In the genomic region with DNA sequence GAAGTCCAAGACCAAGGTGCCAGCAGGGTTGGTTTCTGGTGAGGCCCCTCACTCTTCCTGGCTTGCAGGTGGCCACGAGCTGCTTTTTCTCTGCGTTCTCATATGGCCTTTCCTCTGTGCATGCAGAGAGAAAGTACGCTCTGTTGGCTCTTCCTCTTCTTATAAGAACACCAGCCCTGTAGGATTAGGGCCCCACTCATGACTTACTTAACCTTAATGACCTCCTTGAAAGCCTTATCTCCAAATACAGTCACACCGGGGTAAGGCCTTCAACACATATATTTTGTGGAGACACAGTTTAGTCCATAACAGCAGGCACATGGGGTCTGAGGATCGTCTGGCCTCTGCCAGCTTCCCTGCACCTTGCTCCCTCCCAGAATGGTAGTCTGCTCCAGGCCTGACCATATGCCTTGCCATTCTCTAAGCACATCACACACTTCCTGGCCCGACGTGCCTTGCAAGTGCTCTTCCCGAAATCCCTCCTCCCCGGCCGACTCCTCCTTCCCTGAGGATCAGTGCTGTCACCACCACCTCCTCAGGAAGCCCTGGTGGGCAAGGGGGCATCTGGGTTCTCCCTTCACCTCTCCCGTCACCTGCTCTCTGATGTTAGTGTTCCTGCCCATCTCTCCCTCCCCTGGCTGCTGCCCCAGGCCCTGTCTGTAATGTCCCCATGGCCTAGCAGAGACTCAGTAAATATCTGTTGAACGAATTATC, we compare ENCODE assay signal across 30 cellular contexts.
A peak's percentile ranks its signal among the peaks of the same experiment; 100 is the strongest.
DNase-seq lines count a peak whose midpoint lies in the region; ATAC-seq, FAIRE-seq and TF ChIP-seq lines count a peak whose summit lies in the region.
"Had no signal": no experiment of that assay in that cellular context is flagged by ENCODE, and none has a peak within 500 bp of the region (broad histone marks: within the 10 kb centered on the region; RNA-seq: fewer than 3 reads in every experiment).

No MANE protein-coding gene starts in this region.

- H3K27ac ChIP-seq in HepG2 (ENCODE audit: extremely low read length, insufficient read depth, low read length) (peak overlapping the region; percentile 65), right lobe of liver (no peak overlapping the region), esophagus squamous epithelium (peak overlapping the region in 3 of 4 donors; percentile 70 to 85 (median 77)), neural progenitor cell (no peak overlapping the region)
- H3K27ac ChIP-seq in effector memory CD4-positive, alpha-beta T cell (ENCODE audit: insufficient read depth, low read length, poor library complexity, severe bottlenecking): no peak overlapping the region
- H3K27ac ChIP-seq: GM23248, KMS-11, ovary, right atrium auricular region, SK-N-MC, WERI-Rb-1 had no signal

- H4K20me1 ChIP-seq in HepG2 (ENCODE audit: insufficient read depth, low read length) (no peaks in the 10 kb centered on the region), neural progenitor cell (ENCODE audit: low read depth) (no peaks in the 10 kb centered on the region)

- H3K9me3 ChIP-seq in HepG2 (ENCODE audit: low read length) (no peaks in the 10 kb centered on the region), right lobe of liver (no peaks in the 10 kb centered on the region), esophagus squamous epithelium (no peaks in the 10 kb centered on the region), neural progenitor cell (ENCODE audit: low read depth) (no peaks in the 10 kb centered on the region)
- H3K9me3 ChIP-seq in effector memory CD4-positive, alpha-beta T cell (ENCODE audit: control insufficient read depth, low read length): no peaks in the 10 kb centered on the region
- H3K9me3 ChIP-seq: heart left ventricle, ovary, right atrium auricular region, stomach, tibial nerve had no signal

- 94% methylated on average over 12 of the region's 12 CpGs for WGBS in HepG2 (ENCODE audit: low lambda C conversion rate)
- 90% methylated on average over 9 of the region's 12 CpGs for WGBS in right lobe of liver (ENCODE audit: insufficient coverage, low coverage, low lambda C conversion rate, missing lambda C conversion rate)
- 92 to 94% methylated on average over 10 to 11 of the region's 12 CpGs for WGBS in esophagus squamous epithelium, 2 donors

- ATAC-seq in HepG2: no peak
- no peak for ATAC-seq in right lobe of liver
- no peak for ATAC-seq in GM21360 (IDR thresholded peaks at IDR 0.05; ENCODE audit: unreplicated experiment)
- ATAC-seq: activated CD8-positive, alpha-beta memory T cell treated with anti-CD3 and anti-CD28 coated beads, Interleukin-2, amount 10 ng/mL, durations not matched to agents 7 days and 5 days; heart left ventricle had no signal

- intact Hi-C loops in HepG2 (cut with micrococcal nuclease; ENCODE audit: unreplicated experiment) (no loop called here), right lobe of liver (cut with DNase I) (no loop called here), esophagus squamous epithelium (cut with DNase I) (loop anchor here (10.0 kb wide), 1 partner anchor 78 kb away; no protein-coding TSS in a partner anchor)

- no peak for FAIRE-seq in HepG2 (lab: Jason Lieb, UNC)

- in situ Hi-C loops in HepG2 (cut with HindIII; ENCODE audit: extremely low pct_ligation_motif_present, low pct_unique_long_range_greater_than_20kb): no loop called here

- TF ChIP-seq RAD21 in HepG2 (CRISPR knock-in tag; IDR thresholded peaks at IDR 0.05): no peak

- TF ChIP-seq EP300 in HepG2 (IDR thresholded peaks at IDR 0.05; ENCODE audit: low read depth in 2 of 2, low read length in 2 of 2): no peak
- TF ChIP-seq EP300 in HepG2 (CRISPR knock-in tag; IDR thresholded peaks at IDR 0.05; ENCODE audit: borderline replicate concordance): no peak

- no peaks in the 10 kb centered on the region for H3K9me3 Mint-ChIP-seq in neural progenitor cell
- H3K9me3 Mint-ChIP-seq: activated naive CD4-positive, alpha-beta T cell treated with anti-CD3 and anti-CD28 coated beads for 36 hours; memory B cell; T-helper 2 cell treated with Interferon-gamma antibody and Interleukin-4, amounts not matched to agents 5 μg/mL and 100 μg/mL, for 36 hours had no signal

- H3K27me3 Mint-ChIP-seq in neural progenitor cell (ENCODE audit: insufficient read depth, low read depth): peaks cover 2% of the 10 kb centered on the region
- H3K27me3 Mint-ChIP-seq: activated CD8-positive, alpha-beta memory T cell treated with anti-CD3 and anti-CD28 coated beads, Interleukin-2, amount 10 ng/mL, durations not matched to agents 7 days and 5 days; B cell; memory B cell had no signal

- TF ChIP-seq CTCF in HepG2 (CRISPR knock-in tag; IDR thresholded peaks at IDR 0.05) (no peak), right lobe of liver (IDR thresholded peaks at IDR 0.05) (no peak), esophagus squamous epithelium (IDR thresholded peaks at IDR 0.05) (no peak), neural progenitor cell (IDR thresholded peaks at IDR 0.05) (no peak)

- BruUV-seq in HepG2 (replicated peaks; lab: Mats Ljungman, UMichigan): no TSS peak

- H3K36me3 ChIP-seq in HepG2 (replicated peaks in 1 of 2; ENCODE audit: control insufficient read depth in 1 of 2, insufficient read depth in 2 of 2, low read length in 2 of 2) (no peaks in the 10 kb centered on the region; a peak in 2 of 5 replicates), right lobe of liver (no peaks in the 10 kb centered on the region), esophagus squamous epithelium (no peaks in the 10 kb centered on the region), neural progenitor cell (no peaks in the 10 kb centered on the region)
- no peaks in the 10 kb centered on the region for H3K36me3 ChIP-seq in effector memory CD4-positive, alpha-beta T cell (ENCODE audit: control insufficient read depth, insufficient read depth, low read length)
- H3K36me3 ChIP-seq: heart left ventricle, ovary, right atrium auricular region, stomach, WERI-Rb-1 had no signal

- TF ChIP-seq POLR2A in HepG2 (IDR thresholded peaks at IDR 0.05; ENCODE audit: insufficient read depth in 1 of 2, low read depth in 2 of 2, low read length in 2 of 2) (no peak), right lobe of liver (IDR thresholded peaks at IDR 0.05) (no peak), esophagus squamous epithelium (IDR thresholded peaks at IDR 0.05) (no peak)

- H3K4me1 ChIP-seq in HepG2 (ENCODE audit: insufficient read depth, low read length) (peaks cover 94% of the 10 kb centered on the region), right lobe of liver (peaks cover 0 to 21% (median 7%) of the 10 kb centered on the region in 4 donors), esophagus squamous epithelium (peaks cover 28 to 75% (median 34%) of the 10 kb centered on the region in 3 donors), neural progenitor cell (peaks cover 38% of the 10 kb centered on the region)
- no peaks in the 10 kb centered on the region for H3K4me1 ChIP-seq in effector memory CD4-positive, alpha-beta T cell (ENCODE audit: control insufficient read depth, insufficient read depth, low read length, poor library complexity, severe bottlenecking)

- H3K4me2 ChIP-seq in HepG2 (ENCODE audit: low read depth, low read length) (no peak overlapping the region), neural progenitor cell (no peak overlapping the region)
- H3K4me2 ChIP-seq: KMS-11 had no signal

- peaks cover 10% of the 10 kb centered on the region for H3F3A ChIP-seq in neural progenitor cell (ENCODE audit: low read depth)

- peak overlapping the region; percentile 18 for H3K27ac Mint-ChIP-seq in neural progenitor cell
- H3K27ac Mint-ChIP-seq: activated CD8-positive, alpha-beta memory T cell treated with anti-CD3 and anti-CD28 coated beads, Interleukin-2, amount 10 ng/mL, durations not matched to agents 7 days and 5 days; activated naive CD4-positive, alpha-beta T cell treated with anti-CD3 and anti-CD28 coated beads for 36 hours; B cell; memory B cell; T-helper 2 cell treated with Interferon-gamma antibody and Interleukin-4, amounts not matched to agents 5 μg/mL and 100 μg/mL, for 36 hours had no signal

- POLR2A ChIA-PET in HepG2 (lab: Yijun Ruan, JAX): no interaction called here

- H3K9ac ChIP-seq in HepG2 (ENCODE audit: insufficient read depth, low read depth, low read length) (no peak overlapping the region), neural progenitor cell (no peak overlapping the region)
- H3K9ac ChIP-seq: GM23248, KMS-11 had no signal

- H3K4me3 ChIP-seq in HepG2 (replicated peaks in 1 of 3; ENCODE audit: insufficient read depth in 1 of 3, low read depth in 2 of 3, low read length in 3 of 3) (no peak overlapping the region), right lobe of liver (no peak overlapping the region), esophagus squamous epithelium (no peak overlapping the region), neural progenitor cell (no peak overlapping the region)
- no peak overlapping the region for H3K4me3 ChIP-seq in effector memory CD4-positive, alpha-beta T cell (ENCODE audit: insufficient read depth, low read depth, low read length, poor library complexity, severe bottlenecking)
- H3K4me3 ChIP-seq: GM23248, heart left ventricle, ovary, right atrium auricular region, SK-N-MC, stomach, tibial nerve had no signal

- H2AFZ ChIP-seq in HepG2 (ENCODE audit: low read length) (no peak overlapping the region), neural progenitor cell (replicated peaks) (no peak overlapping the region)
- H2AFZ ChIP-seq: GM23248 had no signal

- CTCF ChIA-PET in HepG2 (lab: Yijun Ruan, JAX; ENCODE audit: low intra/inter-chr PET ratio, low total read pairs): no interaction called here

- DNase-seq in HepG2 (ENCODE audit: low spot score): no peak
- DNase-seq in right lobe of liver: no peak
- no peak for DNase-seq in esophagus squamous epithelium (lab: John Stamatoyannopoulos, UW)
- DNase-seq in neural progenitor cell (ENCODE audit: low spot score): no peak
- no peak for DNase-seq in NCI-H69 (lab: John Stamatoyannopoulos, UW)
- no peak for DNase-seq in effector memory CD4-positive, alpha-beta T cell
- no peak for DNase-seq in stimulated activated CD8-positive, alpha-beta memory T cell treated with anti-CD3 and anti-CD28 coated beads, Interleukin-4, amount 100 ng/mL, for 48 hours
- DNase-seq: activated CD4-positive, alpha-beta T cell treated with anti-CD3 and anti-CD28 coated beads, Interleukin-2, amount 50 U/mL, for 1 hour; activated CD8-positive, alpha-beta memory T cell treated with anti-CD3 and anti-CD28 coated beads, Interleukin-2, amount 10 ng/mL, durations not matched to agents 7 days and 5 days; activated naive CD4-positive, alpha-beta T cell treated with anti-CD3 and anti-CD28 coated beads for 36 hours; amygdala; COR-L47; dermis blood vessel endothelial cell; DND-41; GM23248; heart left ventricle; NCI-H1694; NCI-H2171; NCI-H524 treated with DMSO at 0.1 percent for 48 hours; stomach; WERI-Rb-1 had no signal

- H3K79me2 ChIP-seq in HepG2 (ENCODE audit: insufficient read depth, low read length) (no peaks in the 10 kb centered on the region), neural progenitor cell (ENCODE audit: low read depth) (no peaks in the 10 kb centered on the region)

- H3K27me3 ChIP-seq in HepG2 (ENCODE audit: control insufficient read depth in 1 of 2, insufficient read depth in 2 of 2, low read length in 2 of 2) (no peaks in the 10 kb centered on the region), right lobe of liver (no peaks in the 10 kb centered on the region), esophagus squamous epithelium (no peaks in the 10 kb centered on the region), neural progenitor cell (no peaks in the 10 kb centered on the region)
- H3K27me3 ChIP-seq in effector memory CD4-positive, alpha-beta T cell (replicated peaks; ENCODE audit: control insufficient read depth, insufficient read depth, low read length, poor library complexity, severe bottlenecking): no peaks in the 10 kb centered on the region
- H3K27me3 ChIP-seq: heart left ventricle, ovary, right atrium auricular region, stomach, tibial nerve had no signal

- H3K36me3 Mint-ChIP-seq in neural progenitor cell: peaks cover 13% of the 10 kb centered on the region
- H3K36me3 Mint-ChIP-seq: activated CD8-positive, alpha-beta memory T cell treated with anti-CD3 and anti-CD28 coated beads, Interleukin-2, amount 10 ng/mL, durations not matched to agents 7 days and 5 days had no signal

- no peak overlapping the region for H3K4me3 Mint-ChIP-seq in neural progenitor cell
- H3K4me3 Mint-ChIP-seq: activated CD8-positive, alpha-beta memory T cell treated with anti-CD3 and anti-CD28 coated beads, Interleukin-2, amount 10 ng/mL, durations not matched to agents 7 days and 5 days; activated naive CD4-positive, alpha-beta T cell treated with anti-CD3 and anti-CD28 coated beads for 36 hours; B cell; memory B cell; T-helper 2 cell treated with Interferon-gamma antibody and Interleukin-4, amounts not matched to agents 5 μg/mL and 100 μg/mL, for 36 hours had no signal

- H3K4me1 Mint-ChIP-seq in neural progenitor cell: peaks cover 54% of the 10 kb centered on the region
- H3K4me1 Mint-ChIP-seq: activated CD8-positive, alpha-beta memory T cell treated with anti-CD3 and anti-CD28 coated beads, Interleukin-2, amount 10 ng/mL, durations not matched to agents 7 days and 5 days; B cell had no signal

Comparison
In these comparisons a context has a peak if more than half of its experiments do, and no peak if none do; other contexts are left out.
1. H3K27ac ChIP-seq: peak in HepG2 (single experiment) and esophagus squamous epithelium (3 of 4); none in right lobe of liver (0 of 3), neural progenitor cell (single experiment) and effector memory CD4-positive, alpha-beta T cell (single experiment).